In the genomic region with DNA sequence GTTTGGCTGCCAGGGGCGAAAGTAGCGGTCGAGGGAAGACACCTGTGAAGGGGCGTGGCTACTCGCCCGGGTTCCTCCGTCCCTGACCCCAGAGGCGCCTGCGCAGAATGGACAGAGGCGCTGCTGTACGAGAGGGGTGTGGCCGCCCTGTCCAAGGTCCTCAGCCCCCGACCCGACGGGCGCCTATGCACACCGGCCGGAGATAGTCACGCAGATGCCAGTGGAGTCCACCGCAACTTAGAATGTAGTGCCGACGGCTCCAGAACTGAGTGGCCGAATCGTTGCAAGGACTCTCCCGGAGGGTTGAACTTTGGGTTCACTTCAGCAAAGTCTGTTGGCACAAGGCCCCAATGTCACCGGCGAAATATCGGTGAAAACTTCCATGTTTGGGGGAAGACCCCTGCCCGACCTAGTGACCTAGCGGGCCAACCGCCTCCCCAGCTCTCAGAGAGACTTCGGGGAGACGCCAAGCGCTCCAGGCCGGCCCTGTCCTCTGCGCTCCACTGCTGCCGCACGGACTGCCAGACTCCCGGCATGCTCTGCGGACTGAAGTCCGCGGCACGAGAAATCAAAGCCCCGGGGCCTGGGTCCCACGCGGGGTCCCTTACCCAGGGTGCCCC, we compare ENCODE assay signal across 1 cellular context.
TF ChIP-seq lines count a peak whose summit lies in the region.

No MANE protein-coding gene starts in this region.

TF ChIP-seq in HepG2, 621 proteins besides CTCF, POLR2A, EP300 and RAD21 (continued from another document and continues in another):
- TF ChIP-seq MATR3 (CRISPR knock-in tag; IDR thresholded peaks at IDR 0.05) (0 out of 2 replicates have a peak, but pooled peaks have one; percentile 21), ONECUT2 (CRISPR knock-in tag; IDR thresholded peaks at IDR 0.05) (peak; percentile 53), ZNF7 (CRISPR knock-in tag; IDR thresholded peaks at IDR 0.05) (peak; percentile 65; the same call in 1 of the 2 replicates), PCBP1 (IDR thresholded peaks at IDR 0.05; ENCODE audit: borderline replicate concordance, low read depth, low read length) (no peak; the same call in 1 of the 2 replicates), ZFY (CRISPR knock-in tag; IDR thresholded peaks at IDR 0.05) (peak; percentile 97), SRSF1 (optimal IDR thresholded peaks at IDR 0.05; ENCODE audit: low read depth, low read length) (peak; percentile 99), KDM1A (CRISPR knock-in tag; IDR thresholded peaks at IDR 0.05) (peak; percentile 38), ZNF552 (CRISPR knock-in tag; IDR thresholded peaks at IDR 0.05; ENCODE audit: borderline replicate concordance) (no peak; the same call in none of the 2 replicates), ZNF331 (CRISPR knock-in tag; IDR thresholded peaks at IDR 0.05) (peak; percentile 70), ZMYM3 (CRISPR knock-in tag; IDR thresholded peaks at IDR 0.05) (peak; percentile 77; the same call in 1 of the 2 replicates), LRRFIP1 (CRISPR knock-in tag; conservative IDR thresholded peaks at IDR 0.05) (peak; percentile 81; the same call in 1 of the 2 replicates), NR3C1 (CRISPR knock-in tag; IDR thresholded peaks at IDR 0.05) (peak; percentile 83), DPF2 (CRISPR knock-in tag; IDR thresholded peaks at IDR 0.05; ENCODE audit: borderline replicate concordance, low read depth) (peak; percentile 68; the same call in 1 of the 2 replicates), HMG20B (CRISPR knock-in tag; conservative IDR thresholded peaks at IDR 0.05) (peak; percentile 60; the same call in 1 of the 2 replicates), AKNA (CRISPR knock-in tag; IDR thresholded peaks at IDR 0.05; ENCODE audit: borderline replicate concordance) (peak; percentile 91), RXRA (CRISPR knock-in tag; IDR thresholded peaks at IDR 0.05) (peak; percentile 87), ZNF17 (CRISPR knock-in tag; IDR thresholded peaks at IDR 0.05) (no peak), ZNF382 (CRISPR knock-in tag; IDR thresholded peaks at IDR 0.05; ENCODE audit: borderline replicate concordance) (no peak), SMYD3 (CRISPR knock-in tag; IDR thresholded peaks at IDR 0.05) (peak; percentile 86; the same call in 1 of the 2 replicates), MAF1 (CRISPR knock-in tag; IDR thresholded peaks at IDR 0.05; ENCODE audit: borderline replicate concordance) (peak; percentile 91), BHLHE40 (IDR thresholded peaks at IDR 0.05; ENCODE audit: low read length) (peak; percentile 71), GABPA (IDR thresholded peaks at IDR 0.05; ENCODE audit: low read depth, low read length) (no peak), GABPA (CRISPR knock-in tag; IDR thresholded peaks at IDR 0.05; ENCODE audit: low read depth) (no peak), ZNF772 (CRISPR knock-in tag; IDR thresholded peaks at IDR 0.05) (peak; percentile 96), GTF3A (CRISPR knock-in tag; conservative IDR thresholded peaks at IDR 0.05) (peak; percentile 79), GMEB1 (CRISPR knock-in tag; IDR thresholded peaks at IDR 0.05; ENCODE audit: borderline replicate concordance) (peak; percentile 83; the same call in 1 of the 2 replicates), THAP8 (CRISPR knock-in tag; IDR thresholded peaks at IDR 0.05; ENCODE audit: borderline replicate concordance) (peak; percentile 99), ZC3H13 (CRISPR knock-in tag; IDR thresholded peaks at IDR 0.05) (peak; percentile 95; the same call in 1 of the 2 replicates), ZNF383 (CRISPR knock-in tag; IDR thresholded peaks at IDR 0.05; ENCODE audit: borderline replicate concordance) (0 out of 2 replicates have a peak, but pooled peaks have one; percentile 23), USF2 (IDR thresholded peaks at IDR 0.05; ENCODE audit: low read depth, low read length) (no peak), USF2 (CRISPR knock-in tag; IDR thresholded peaks at IDR 0.05; ENCODE audit: borderline replicate concordance) (no peak; the same call in 1 of the 2 replicates), SMARCC2 (IDR thresholded peaks at IDR 0.05) (0 out of 2 replicates have a peak, but pooled peaks have one; percentile 11)
- TF ChIP-seq, protein P1, sequence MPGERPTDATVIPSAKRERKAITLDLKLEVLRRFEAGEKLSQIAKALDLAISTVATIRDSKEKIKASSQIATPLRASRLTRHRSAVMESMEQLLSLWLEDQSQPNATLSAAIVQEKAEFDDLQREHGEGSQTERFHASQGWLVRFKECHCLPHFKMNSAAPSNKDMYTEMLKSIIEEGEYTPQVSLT (CRISPR knock-in tag; IDR thresholded peaks at IDR 0.05; ENCODE audit: borderline replicate concordance, low read depth), result no peak
- TF ChIP-seq, protein P2, sequence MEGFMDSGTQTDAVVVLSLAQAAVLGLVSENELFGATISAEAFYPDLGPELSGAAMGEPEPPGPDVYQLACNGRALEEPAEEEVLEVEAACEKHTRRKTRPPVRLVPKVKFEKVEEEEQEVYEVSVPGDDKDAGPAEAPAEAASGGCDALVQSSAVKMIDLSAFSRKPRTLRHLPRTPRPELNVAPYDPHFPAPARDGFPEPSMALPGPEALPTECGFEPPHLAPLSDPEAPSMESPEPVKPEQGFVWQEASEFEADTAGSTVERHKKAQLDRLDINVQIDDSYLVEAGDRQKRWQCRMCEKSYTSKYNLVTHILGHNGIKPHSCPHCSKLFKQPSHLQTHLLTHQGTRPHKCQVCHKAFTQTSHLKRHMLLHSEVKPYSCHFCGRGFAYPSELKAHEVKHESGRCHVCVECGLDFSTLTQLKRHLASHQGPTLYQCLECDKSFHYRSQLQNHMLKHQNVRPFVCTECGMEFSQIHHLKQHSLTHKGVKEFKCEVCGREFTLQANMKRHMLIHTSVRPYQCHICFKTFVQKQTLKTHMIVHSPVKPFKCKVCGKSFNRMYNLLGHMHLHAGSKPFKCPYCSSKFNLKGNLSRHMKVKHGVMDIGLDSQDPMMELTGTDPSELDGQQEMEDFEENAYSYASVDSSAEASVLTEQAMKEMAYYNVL (CRISPR knock-in tag; IDR thresholded peaks at IDR 0.05; ENCODE audit: borderline replicate concordance), result peak; percentile 95
- TF ChIP-seq, protein P3, sequence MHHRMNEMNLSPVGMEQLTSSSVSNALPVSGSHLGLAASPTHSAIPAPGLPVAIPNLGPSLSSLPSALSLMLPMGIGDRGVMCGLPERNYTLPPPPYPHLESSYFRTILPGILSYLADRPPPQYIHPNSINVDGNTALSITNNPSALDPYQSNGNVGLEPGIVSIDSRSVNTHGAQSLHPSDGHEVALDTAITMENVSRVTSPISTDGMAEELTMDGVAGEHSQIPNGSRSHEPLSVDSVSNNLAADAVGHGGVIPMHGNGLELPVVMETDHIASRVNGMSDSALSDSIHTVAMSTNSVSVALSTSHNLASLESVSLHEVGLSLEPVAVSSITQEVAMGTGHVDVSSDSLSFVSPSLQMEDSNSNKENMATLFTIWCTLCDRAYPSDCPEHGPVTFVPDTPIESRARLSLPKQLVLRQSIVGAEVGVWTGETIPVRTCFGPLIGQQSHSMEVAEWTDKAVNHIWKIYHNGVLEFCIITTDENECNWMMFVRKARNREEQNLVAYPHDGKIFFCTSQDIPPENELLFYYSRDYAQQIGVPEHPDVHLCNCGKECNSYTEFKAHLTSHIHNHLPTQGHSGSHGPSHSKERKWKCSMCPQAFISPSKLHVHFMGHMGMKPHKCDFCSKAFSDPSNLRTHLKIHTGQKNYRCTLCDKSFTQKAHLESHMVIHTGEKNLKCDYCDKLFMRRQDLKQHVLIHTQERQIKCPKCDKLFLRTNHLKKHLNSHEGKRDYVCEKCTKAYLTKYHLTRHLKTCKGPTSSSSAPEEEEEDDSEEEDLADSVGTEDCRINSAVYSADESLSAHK (CRISPR knock-in tag; IDR thresholded peaks at IDR 0.05; ENCODE audit: borderline replicate concordance), result peak; percentile 93
- TF ChIP-seq, protein P4, sequence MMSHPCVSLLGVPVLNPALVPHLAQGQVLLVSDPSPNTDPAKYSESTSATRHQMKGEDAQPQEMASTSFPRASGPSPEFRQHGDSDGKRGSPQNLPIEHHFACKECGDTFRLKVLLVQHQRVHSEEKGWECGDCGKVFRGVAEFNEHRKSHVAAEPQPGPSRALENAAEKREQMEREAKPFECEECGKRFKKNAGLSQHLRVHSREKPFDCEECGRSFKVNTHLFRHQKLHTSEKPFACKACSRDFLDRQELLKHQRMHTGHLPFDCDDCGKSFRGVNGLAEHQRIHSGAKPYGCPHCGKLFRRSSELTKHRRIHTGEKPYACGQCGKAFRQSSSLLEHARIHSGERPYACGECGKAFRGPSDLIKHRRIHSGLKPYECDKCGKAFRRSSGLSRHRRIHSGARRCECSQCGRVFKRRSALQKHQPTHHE (CRISPR knock-in tag; IDR thresholded peaks at IDR 0.05; ENCODE audit: borderline replicate concordance), result peak; percentile 91
